In genomic region chr11:124070906-124071621, GRCh38 we compare ENCODE assay signal across 8 cellular contexts. TPM values are rescaled to one million over a fixed set of nuclear protein-coding genes. Genes with fewer than 3 reads are reported as not detected.
DNase-seq lines count a peak whose midpoint lies in the region; ATAC-seq, FAIRE-seq and TF ChIP-seq lines count a peak whose summit lies in the region.

No MANE protein-coding gene starts in this region.

- FAIRE-seq in frontal cortex (lab: Jason Lieb, UNC): peak; percentile 75

- H3K27me3 ChIP-seq in RWPE2 (ENCODE audit: insufficient read depth, poor library complexity, severe bottlenecking): no peaks in the 10 kb centered on the region

- H3K4me1 Mint-ChIP-seq in progenitor cell of endocrine pancreas (ENCODE audit: low read depth): peaks cover 4% of the 10 kb centered on the region

- no peaks in the 10 kb centered on the region for H3K9me3 ChIP-seq in RWPE2 (ENCODE audit: severe bottlenecking)

- H3K27ac ChIP-seq in RWPE2 (ENCODE audit: poor library complexity, severe bottlenecking): no peak overlapping the region

- no peak overlapping the region for H3K4me3 Mint-ChIP-seq in progenitor cell of endocrine pancreas (ENCODE audit: low read depth)

- peak; percentile 84 for ATAC-seq in GM21447 (IDR thresholded peaks at IDR 0.05; ENCODE audit: unreplicated experiment)
- peak; percentile 20; the same call in 1 of the 3 replicates for ATAC-seq in RWPE2 (ENCODE audit: low read depth)

- H3K9me3 Mint-ChIP-seq in progenitor cell of endocrine pancreas (ENCODE audit: low read depth): no peaks in the 10 kb centered on the region

- H3K36me3 ChIP-seq in RWPE2 (ENCODE audit: low read depth): no peaks in the 10 kb centered on the region

- no peaks in the 10 kb centered on the region for H3K4me1 ChIP-seq in RWPE2 (ENCODE audit: insufficient read depth, poor library complexity, severe bottlenecking)

- DNase-seq in DMS79 treated with DMSO at 0.1 percent for 48 hours (lab: John Stamatoyannopoulos, UW): peak; percentile 58
- peak; percentile 61 for DNase-seq in HT1080 (ENCODE audit: low read depth)
- DNase-seq in RWPE2 (ENCODE audit: low spot score): no peak
- peak; percentile 34 for DNase-seq in activated T-helper 9 cell treated with anti-CD3 and anti-CD28 coated beads, Interleukin-2, amount 50 U/mL, for 16 hours (ENCODE audit: low read depth)
- DNase-seq in frontal cortex (ENCODE audit: low spot score in 2 of 2): peak; percentile 29 to 45
- peak; percentile 56 for DNase-seq in progenitor cell of endocrine pancreas (ENCODE audit: low spot score, unreplicated experiment)
- DNase-seq in NCI-H128 (lab: John Stamatoyannopoulos, UW; ENCODE audit: unreplicated experiment): no peak

- TF ChIP-seq CTCF in RWPE2 (IDR thresholded peaks at IDR 0.05; ENCODE audit: poor library complexity, severe bottlenecking): peak; percentile 89
- peak; percentile 89 for TF ChIP-seq CTCF in progenitor cell of endocrine pancreas (IDR thresholded peaks at IDR 0.05; ENCODE audit: unreplicated experiment)

- H3K27ac Mint-ChIP-seq in progenitor cell of endocrine pancreas: no peak overlapping the region

- H3K36me3 Mint-ChIP-seq in progenitor cell of endocrine pancreas (ENCODE audit: insufficient read depth): no peaks in the 10 kb centered on the region

- no peak overlapping the region for H3K4me3 ChIP-seq in RWPE2 (ENCODE audit: severe bottlenecking)

- H3K27me3 Mint-ChIP-seq in progenitor cell of endocrine pancreas: peaks cover 30% of the 10 kb centered on the region

RNA-seq across cellular contexts. Expression of gene OR10G7, which starts 29.9 kb away (rescaled TPM):
- not detected in 2 replicates for total RNA-seq in HT1080 (2014; rRNA removed; shearing (Covaris generic))
- not detected in 2 replicates for polyA plus RNA-seq in HT1080 (2015; cell fraction: cytosol; rRNA removed)
- polyA plus RNA-seq in HT1080 (2015; cell fraction: nucleus; rRNA removed): not detected in 2 replicates
- total RNA-seq in frontal cortex: not detected
- total RNA-seq in progenitor cell of endocrine pancreas: not detected in 2 replicates

RNA-seq across cellular contexts. Expression of gene VWA5A, which starts 44.2 kb away (rescaled TPM):
- total RNA-seq in HT1080 (2014; rRNA removed; shearing (Covaris generic)): 0.70 and 1.4 TPM in 2 replicates
- polyA plus RNA-seq in HT1080 (2015; cell fraction: cytosol; rRNA removed): 1.5 and 1.6 TPM in 2 replicates
- 1.9 and 2.7 TPM in 2 replicates for polyA plus RNA-seq in HT1080 (2015; cell fraction: nucleus; rRNA removed)
- total RNA-seq in frontal cortex (11.0 TPM), progenitor cell of endocrine pancreas (20.9 and 22.6 TPM in 2 replicates)

RNA-seq across cellular contexts. Expression of gene OR10G8, which starts 44.5 kb away (rescaled TPM):
- total RNA-seq in HT1080 (2014; rRNA removed; shearing (Covaris generic)): not detected in 2 replicates
- polyA plus RNA-seq in HT1080 (2015; cell fraction: cytosol; rRNA removed): not detected in 2 replicates
- not detected in 2 replicates for polyA plus RNA-seq in HT1080 (2015; cell fraction: nucleus; rRNA removed)
- total RNA-seq in frontal cortex (not detected), progenitor cell of endocrine pancreas (not detected in 2 replicates)

RNA-seq across cellular contexts. Expression of gene OR10G9, which starts 48.3 kb away (rescaled TPM):
- total RNA-seq in HT1080 (2014; rRNA removed; shearing (Covaris generic)): not detected in 2 replicates
- polyA plus RNA-seq in HT1080 (2015; cell fraction: cytosol; rRNA removed): not detected in 2 replicates
- polyA plus RNA-seq in HT1080 (2015; cell fraction: nucleus; rRNA removed): not detected in 2 replicates
- not detected for total RNA-seq in frontal cortex
- total RNA-seq in progenitor cell of endocrine pancreas: not detected in 2 replicates

RNA-seq across cellular contexts. Expression of gene OR10G4, which starts 58.3 kb away (rescaled TPM):
- total RNA-seq in HT1080 (2014; rRNA removed; shearing (Covaris generic)): not detected in 2 replicates
- polyA plus RNA-seq in HT1080 (2015; cell fraction: cytosol; rRNA removed): not detected in 2 replicates
- polyA plus RNA-seq in HT1080 (2015; cell fraction: nucleus; rRNA removed): not detected in 2 replicates
- total RNA-seq in frontal cortex: not detected
- total RNA-seq in progenitor cell of endocrine pancreas: 0.13 TPM in 1 of 2 replicates, not detected in the other

Comparison
In these comparisons a context has a peak if more than half of its experiments do, and no peak if none do; other contexts are left out.
1. DNase-seq: peak in DMS79 treated with DMSO at 0.1 percent for 48 hours (single experiment), HT1080 (single experiment), activated T-helper 9 cell treated with anti-CD3 and anti-CD28 coated beads, Interleukin-2, amount 50 U/mL, for 16 hours (single experiment), frontal cortex (2 of 2) and progenitor cell of endocrine pancreas (single experiment); none in RWPE2 (single experiment) and NCI-H128 (single experiment).